In genomic region chr7:142908921-142909870, GRCh38 we compare ENCODE assay signal across 6 cellular contexts.
DNase-seq lines count a peak whose midpoint lies in the region; TF ChIP-seq lines count a peak whose summit lies in the region.

No MANE protein-coding gene starts in this region.

- no peak for TF ChIP-seq POLR2A in NB4 (IDR thresholded peaks at IDR 0.05; ENCODE audit: extremely low read depth, insufficient read length)

- peak; percentile 61 for TF ChIP-seq CTCF in NB4 (IDR thresholded peaks at IDR 0.05; ENCODE audit: low read depth, low read length)

- DNase-seq in CD1c-positive myeloid dendritic cell (ENCODE audit: extremely low spot score), result peak; percentile 70
- DNase-seq in NB4 (ENCODE audit: low read depth), result peak; percentile 62
- peak; percentile 73 for DNase-seq in iPS-NIHi7 (ENCODE audit: extremely low spot score)
- DNase-seq in activated effector memory CD4-positive, alpha-beta T cell treated with Interleukin-2 at 50 U/mL for 16 hours, result no peak
- DNase-seq in activated effector memory CD4-positive, alpha-beta T cell treated with anti-CD3 and anti-CD28 coated beads, Interleukin-2, amount 50 U/mL, for 16 hours, result no peak
- no peak for DNase-seq in SIG-M5 treated with dmso at 0.1 percent for 504 hours (lab: John Stamatoyannopoulos, UW; ENCODE audit: unreplicated experiment)

- no peak overlapping the region for H3K4me3 ChIP-seq in NB4 (ENCODE audit: low read depth, low read length)

Comparison
In these comparisons a context has a peak if more than half of its experiments do, and no peak if none do; other contexts are left out.
1. DNase-seq: peak in CD1c-positive myeloid dendritic cell (single experiment), NB4 (single experiment) and iPS-NIHi7 (single experiment); none in activated effector memory CD4-positive, alpha-beta T cell treated with Interleukin-2 at 50 U/mL for 16 hours (single experiment), activated effector memory CD4-positive, alpha-beta T cell treated with anti-CD3 and anti-CD28 coated beads, Interleukin-2, amount 50 U/mL, for 16 hours (single experiment) and SIG-M5 treated with dmso at 0.1 percent for 504 hours (single experiment).